ENCODE assay signal across 8 cellular contexts in the genomic region with DNA sequence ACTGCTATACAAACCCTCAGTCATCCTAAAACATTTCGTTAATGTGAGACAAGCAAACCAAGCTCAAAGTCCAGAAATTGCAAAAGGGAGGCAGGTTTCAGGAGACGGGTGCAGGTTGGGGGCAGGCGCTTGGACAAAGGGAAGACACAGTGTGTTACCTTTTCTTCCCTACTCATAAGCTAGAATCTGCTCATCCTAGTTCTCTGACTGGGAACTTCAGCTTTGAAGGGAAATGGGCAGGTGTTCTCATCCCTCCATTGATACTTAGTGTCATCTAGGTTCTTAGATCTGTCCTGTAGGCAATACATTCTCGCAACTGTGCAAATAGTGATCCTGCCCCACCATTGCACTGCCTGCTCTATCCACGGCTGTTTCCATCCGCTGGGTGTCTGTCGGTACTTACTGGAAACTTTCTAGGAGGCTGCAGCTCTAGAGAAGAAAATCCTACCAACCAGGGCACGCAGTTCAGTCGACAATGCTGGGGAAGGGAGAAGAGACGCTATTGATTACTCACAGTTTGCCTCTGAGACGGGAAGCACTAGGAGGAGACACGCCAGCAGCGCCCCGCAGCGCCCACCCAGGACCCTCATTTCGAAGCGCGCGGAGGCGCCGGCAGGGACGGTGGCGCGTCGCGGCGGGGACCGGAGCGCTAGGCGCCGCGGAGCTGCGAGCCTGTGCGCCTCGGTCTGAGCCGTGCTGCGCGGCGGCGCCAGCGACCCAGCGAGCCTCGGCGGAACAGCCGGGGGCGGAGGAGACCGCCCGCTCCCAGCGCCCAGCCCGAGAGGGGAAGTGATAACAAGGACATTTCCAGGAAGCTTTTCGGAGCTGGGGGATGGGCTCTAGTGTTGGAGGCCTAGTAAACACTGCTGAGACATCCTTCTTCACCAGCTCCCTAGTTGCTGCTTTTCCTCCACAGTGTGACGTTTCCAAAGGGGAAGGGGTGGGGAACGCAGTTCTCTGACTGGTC. TPM values are rescaled to one million over a fixed set of nuclear protein-coding genes. Genes with fewer than 3 reads are reported as not detected.
DNase-seq lines count a peak whose midpoint lies in the region; ATAC-seq and TF ChIP-seq lines count a peak whose summit lies in the region.

Gene PROS1 (minus strand): TSS at position 737 of the 967 bp plus-strand sequence. CDS start 147 bp downstream, at position 590.

- H3K79me2 ChIP-seq in OCI-LY7 (ENCODE audit: insufficient read depth, low read depth, low read length): no peaks in the 10 kb centered on the region

- H3K4me1 Mint-ChIP-seq in CD8-positive, alpha-beta T cell (ENCODE audit: low read depth): peaks cover 11% of the 10 kb centered on the region
- peaks cover 12% of the 10 kb centered on the region for H3K4me1 Mint-ChIP-seq in activated T-cell treated with anti-CD3 and anti-CD28 coated beads, Interleukin-2, amount 50 U/mL, for 72 hours (ENCODE audit: low read depth)
- peaks cover 12% of the 10 kb centered on the region for H3K4me1 Mint-ChIP-seq in stimulated activated memory B cell treated with anti-CD40 and anti-IgM and Interleukin-4, amounts not matched to agents 10 μg/mL and 1 μg/mL and 100 μg/mL, for 72 hours

- H3K4me1 ChIP-seq in CD8-positive, alpha-beta T cell (ENCODE audit: insufficient read depth, low read length): peaks cover 10% of the 10 kb centered on the region
- H3K4me1 ChIP-seq in OCI-LY7 (ENCODE audit: insufficient read depth, low read length, poor library complexity, severe bottlenecking): peaks cover 6% of the 10 kb centered on the region
- H3K4me1 ChIP-seq in esophagus squamous epithelium: peaks cover 0 to 24% (median 0%) of the 10 kb centered on the region in 3 donors
- no peaks in the 10 kb centered on the region for H3K4me1 ChIP-seq in mucosa of descending colon (ENCODE audit: low read depth)

- POLR2A ChIA-PET in CD8-positive, alpha-beta T cell (lab: Charles Lee): interaction anchor here (0.7 kb wide), 1 partner anchor 77 kb away, joined by 3 read pairs; no protein-coding TSS in a partner anchor
- POLR2A ChIA-PET in OCI-LY7 (lab: Charles Lee): interaction anchor here (0.8 to 1.9 kb wide), 4 partner anchors 8 to 99 kb away, joined by 3 to 5 read pairs (median 4); partner anchors contain the start of genes DHFR2 and NSUN3

- peaks cover 18% of the 10 kb centered on the region for H3K27me3 Mint-ChIP-seq in CD8-positive, alpha-beta T cell (ENCODE audit: low read depth)
- H3K27me3 Mint-ChIP-seq in activated T-cell treated with anti-CD3 and anti-CD28 coated beads, Interleukin-2, amount 50 U/mL, for 72 hours (ENCODE audit: low read depth): peaks cover 17% of the 10 kb centered on the region
- H3K27me3 Mint-ChIP-seq in stimulated activated memory B cell treated with anti-CD40 and anti-IgM and Interleukin-4, amounts not matched to agents 10 μg/mL and 1 μg/mL and 100 μg/mL, for 72 hours: peaks cover 26% of the 10 kb centered on the region

- no peaks in the 10 kb centered on the region for H3K9me3 ChIP-seq in CD8-positive, alpha-beta T cell (ENCODE audit: low read length)
- H3K9me3 ChIP-seq in OCI-LY7 (ENCODE audit: low read length) (no peaks in the 10 kb centered on the region), esophagus squamous epithelium (no peaks in the 10 kb centered on the region), mucosa of descending colon (no peaks in the 10 kb centered on the region)

- peak in 6 of 7 experiments; percentile 13 to 61 (median 29) for DNase-seq in CD8-positive, alpha-beta T cell
- DNase-seq in OCI-LY7 (ENCODE audit: low spot score) (peak; percentile 58), esophagus squamous epithelium (lab: John Stamatoyannopoulos, UW) (peak; percentile 17), mucosa of descending colon (peak; percentile 82 to 85 (median 83))
- peak; percentile 63 to 69 for DNase-seq in activated T-cell treated with anti-CD3 and anti-CD28 coated beads, Interleukin-2, amount 50 U/mL, for 72 hours

- no peaks in the 10 kb centered on the region for H3K9me3 Mint-ChIP-seq in CD8-positive, alpha-beta T cell
- no peaks in the 10 kb centered on the region for H3K9me3 Mint-ChIP-seq in activated T-cell treated with anti-CD3 and anti-CD28 coated beads, Interleukin-2, amount 50 U/mL, for 72 hours
- H3K9me3 Mint-ChIP-seq in stimulated activated memory B cell treated with anti-CD40 and anti-IgM and Interleukin-4, amounts not matched to agents 10 μg/mL and 1 μg/mL and 100 μg/mL, for 72 hours: no peaks in the 10 kb centered on the region

- peak within 1 kb of the TSS; percentile 60 for H3K4me3 ChIP-seq in CD8-positive, alpha-beta T cell (ENCODE audit: low read depth, low read length)
- peak within 1 kb of the TSS; percentile 66 for H3K4me3 ChIP-seq in OCI-LY7 (ENCODE audit: low read depth, low read length, poor library complexity, severe bottlenecking)
- H3K4me3 ChIP-seq in esophagus squamous epithelium: peak within 1 kb of the TSS; percentile 46 to 74 (median 60)
- H3K4me3 ChIP-seq in mucosa of descending colon: no peak within 1 kb of the TSS

- peak in 2 of 4 donors; percentile 45 to 62 for TF ChIP-seq POLR2A in esophagus squamous epithelium (IDR thresholded peaks at IDR 0.05)

- H3K36me3 Mint-ChIP-seq in CD8-positive, alpha-beta T cell: no peaks in the 10 kb centered on the region
- no peaks in the 10 kb centered on the region for H3K36me3 Mint-ChIP-seq in activated T-cell treated with anti-CD3 and anti-CD28 coated beads, Interleukin-2, amount 50 U/mL, for 72 hours (ENCODE audit: insufficient read depth in 2 of 2)
- no peaks in the 10 kb centered on the region for H3K36me3 Mint-ChIP-seq in stimulated activated memory B cell treated with anti-CD40 and anti-IgM and Interleukin-4, amounts not matched to agents 10 μg/mL and 1 μg/mL and 100 μg/mL, for 72 hours

- BruUV-seq in OCI-LY7 (replicated peaks; lab: Mats Ljungman, UMichigan): no TSS peak

- TF ChIP-seq CTCF in CD8-positive, alpha-beta T cell (IDR thresholded peaks at IDR 0.05): no peak
- TF ChIP-seq CTCF in OCI-LY7 (conservative IDR thresholded peaks at IDR 0.05; ENCODE audit: low read length) (peak; percentile 23; the same call in 1 of the 2 replicates), esophagus squamous epithelium (IDR thresholded peaks at IDR 0.05) (peak in 1 of 6 experiments; percentile 15), mucosa of descending colon (IDR thresholded peaks at IDR 0.05) (no peak)

- H3K9me2 ChIP-seq in OCI-LY7 (ENCODE audit: insufficient read depth, low read length): no peaks in the 10 kb centered on the region

- peak within 1 kb of the TSS; percentile 81 for H3K4me3 Mint-ChIP-seq in CD8-positive, alpha-beta T cell
- peak within 1 kb of the TSS; percentile 83 to 88 for H3K4me3 Mint-ChIP-seq in activated T-cell treated with anti-CD3 and anti-CD28 coated beads, Interleukin-2, amount 50 U/mL, for 72 hours
- H3K4me3 Mint-ChIP-seq in stimulated activated memory B cell treated with anti-CD40 and anti-IgM and Interleukin-4, amounts not matched to agents 10 μg/mL and 1 μg/mL and 100 μg/mL, for 72 hours: peak within 1 kb of the TSS; percentile 77

- intact Hi-C loops in CD8-positive, alpha-beta T cell (cut with DNase I, micrococcal nuclease): no loop called here
- intact Hi-C loops in OCI-LY7 (cut with micrococcal nuclease; ENCODE audit: unreplicated experiment) (no loop called here), esophagus squamous epithelium (cut with DNase I) (no loop called here), mucosa of descending colon (cut with DNase I, micrococcal nuclease) (no loop called here)

- ATAC-seq in CD8-positive, alpha-beta T cell: peak; percentile 90
- ATAC-seq in GM19463 (IDR thresholded peaks at IDR 0.05; ENCODE audit: unreplicated experiment) (peak; percentile 92), HG03565 (IDR thresholded peaks at IDR 0.05; ENCODE audit: unreplicated experiment) (peak; percentile 82), mucosa of descending colon (peak; percentile 97)
- ATAC-seq in activated T-cell treated with anti-CD3 and anti-CD28 coated beads, Interleukin-2, amount 50 U/mL, for 72 hours (replicated peaks in 1 of 2): peak; percentile 94 to 97
- peak; percentile 90 for ATAC-seq in stimulated activated memory B cell treated with anti-CD40 and anti-IgM and Interleukin-4, amounts not matched to agents 10 μg/mL and 1 μg/mL and 100 μg/mL, for 72 hours

- H3K4me2 ChIP-seq in OCI-LY7 (ENCODE audit: low read length): peak within 1 kb of the TSS; percentile 89

- 1 to 7% methylated on average over 8 of the region's 53 CpGs for WGBS in esophagus squamous epithelium, 2 donors

- H2AFZ ChIP-seq in OCI-LY7 (ENCODE audit: low read length): peak within 1 kb of the TSS; percentile 100

- no peaks in the 10 kb centered on the region for H3K36me3 ChIP-seq in CD8-positive, alpha-beta T cell (ENCODE audit: insufficient read depth, low read length)
- H3K36me3 ChIP-seq in OCI-LY7 (ENCODE audit: insufficient read depth, low read length) (no peaks in the 10 kb centered on the region), esophagus squamous epithelium (no peaks in the 10 kb centered on the region), mucosa of descending colon (ENCODE audit: low read depth) (no peaks in the 10 kb centered on the region)

- CTCF ChIA-PET in CD8-positive, alpha-beta T cell (lab: Charles Lee): no interaction called here
- CTCF ChIA-PET in OCI-LY7 (lab: Charles Lee; ENCODE audit: unreplicated experiment): no interaction called here

- H4K20me1 ChIP-seq in OCI-LY7 (ENCODE audit: insufficient read depth, low read length): no peaks in the 10 kb centered on the region

- no peak within 1 kb of the TSS for H3K27ac ChIP-seq in CD8-positive, alpha-beta T cell (ENCODE audit: low read depth, low read length)
- H3K27ac ChIP-seq in OCI-LY7 (ENCODE audit: low read depth, low read length, poor library complexity, severe bottlenecking): no peak within 1 kb of the TSS
- H3K27ac ChIP-seq in esophagus squamous epithelium: peak within 1 kb of the TSS; percentile 83 to 93 (median 88)

- peaks cover 5% of the 10 kb centered on the region for H3K27me3 ChIP-seq in CD8-positive, alpha-beta T cell (ENCODE audit: insufficient read depth, low read length)
- H3K27me3 ChIP-seq in esophagus squamous epithelium: no peaks in the 10 kb centered on the region

- no peak within 1 kb of the TSS for H3K27ac Mint-ChIP-seq in CD8-positive, alpha-beta T cell
- H3K27ac Mint-ChIP-seq in activated T-cell treated with anti-CD3 and anti-CD28 coated beads, Interleukin-2, amount 50 U/mL, for 72 hours: peak within 1 kb of the TSS; percentile 13
- peak within 1 kb of the TSS; percentile 11 for H3K27ac Mint-ChIP-seq in stimulated activated memory B cell treated with anti-CD40 and anti-IgM and Interleukin-4, amounts not matched to agents 10 μg/mL and 1 μg/mL and 100 μg/mL, for 72 hours

RNA-seq across cellular contexts. Expression of gene PROS1, which starts in this region (rescaled TPM):
- total RNA-seq in CD8-positive, alpha-beta T cell: not detected
- total RNA-seq in OCI-LY7 (2014; rRNA removed; shearing (Covaris generic)): 0.09 TPM in 1 of 2 replicates, not detected in the other
- total RNA-seq in OCI-LY7 (2022): not detected in 2 replicates
- total RNA-seq in activated T-cell treated with anti-CD3 and anti-CD28 coated beads, Interleukin-2, amount 50 U/mL, for 72 hours: under 1 TPM; 0.46 to 0.50 TPM
- 10 to 100 TPM in 3 of 4 donors, 1 to 10 TPM in 1; 5.7 to 30.7 (median 19.1) TPM for total RNA-seq in esophagus squamous epithelium
- total RNA-seq in mucosa of descending colon: 10 to 100 TPM in 2 of 3 donors, 1 to 10 TPM in 1; 6.7 to 30.1 (median 19.7) TPM

Comparison
In these comparisons a context has a peak if more than half of its experiments do, and no peak if none do; other contexts are left out.
1. RNA of gene PROS1 (total RNA-seq): 5.7 to 30.7 TPM in esophagus squamous epithelium and 6.7 to 30.1 TPM in mucosa of descending colon; 0.46 to 0.50 TPM in activated T-cell treated with anti-CD3 and anti-CD28 coated beads, Interleukin-2, amount 50 U/mL, for 72 hours, 0.09 TPM in OCI-LY7 and not detected in CD8-positive, alpha-beta T cell; every median in the first group is over 4 times any median in the second.
2. Peak in DNase-seq, ATAC-seq and H3K4me3 ChIP-seq in CD8-positive, alpha-beta T cell; RNA of the gene not detected or under 1 TPM.
3. Peak in DNase-seq, H3K4me3 ChIP-seq and H3K4me2 ChIP-seq in OCI-LY7; RNA of the gene not detected or under 1 TPM.
4. Peak in DNase-seq and ATAC-seq in activated T-cell treated with anti-CD3 and anti-CD28 coated beads, Interleukin-2, amount 50 U/mL, for 72 hours; RNA of the gene not detected or under 1 TPM.
5. DNase-seq: peak in every context shown above with its lines; median percentile 83 in mucosa of descending colon; 66 in activated T-cell treated with anti-CD3 and anti-CD28 coated beads, Interleukin-2, amount 50 U/mL, for 72 hours; 58 in OCI-LY7; 29 in CD8-positive, alpha-beta T cell; 17 in esophagus squamous epithelium.
6. H3K27ac ChIP-seq: peak in esophagus squamous epithelium (4 of 4); none in CD8-positive, alpha-beta T cell (single experiment) and OCI-LY7 (single experiment).
7. Peak in every context shown above with its lines, with median percentiles within 50 percentile points of each other: ATAC-seq and H3K4me3 Mint-ChIP-seq.